24 cellular contexts compared by ENCODE assay signal in genomic region chr7:137195996-137196395, GRCh38.
"Had no signal": no experiment of that assay in that cellular context is flagged by ENCODE, and none has a peak within 500 bp of the region (broad histone marks: within the 10 kb centered on the region; RNA-seq: fewer than 3 reads in every experiment).

No MANE protein-coding gene starts in this region.

- H3K4me1 ChIP-seq: breast epithelium, colonic mucosa, foreskin keratinocyte, prostate gland, spleen, testis, uterus had no signal

- H3K4me2 ChIP-seq: hepatocyte had no signal

- H3K27me3 Mint-ChIP-seq: activated naive CD8-positive, alpha-beta T cell treated with anti-CD3 and anti-CD28 coated beads for 36 hours; central memory CD8-positive, alpha-beta T cell; naive thymus-derived CD4-positive, alpha-beta T cell had no signal

- H3K27me3 ChIP-seq: breast epithelium, colonic mucosa, foreskin keratinocyte, hepatocyte, spleen, testis, uterus had no signal

- ATAC-seq: activated T-cell treated with anti-CD3 and anti-CD28 coated beads, Interleukin-2, amount 50 U/mL, for 4 hours; foreskin keratinocyte; left lobe of liver; naive thymus-derived CD4-positive, alpha-beta T cell; WTC11 had no signal

- H3K27ac ChIP-seq: breast epithelium, colonic mucosa, foreskin keratinocyte, hepatocyte, prostate gland, spleen, testis, uterus had no signal

- DNase-seq: activated CD4-positive, alpha-beta T cell treated with anti-CD3 and anti-CD28 coated beads, Interleukin-2, amount 50 U/mL, for 4 hours; activated CD8-positive, alpha-beta memory T cell treated with anti-CD3 and anti-CD28 coated beads for 24 hours; activated CD8-positive, alpha-beta memory T cell treated with anti-CD3 and anti-CD28 coated beads, Interleukin-2, amount 50 U/mL, for 4 hours; activated naive CD4-positive, alpha-beta T cell treated with Interleukin-2 at 50 U/mL for 16 hours; activated naive CD8-positive, alpha-beta T cell treated with anti-CD3 and anti-CD28 coated beads for 36 hours; activated T-cell treated with anti-CD3 and anti-CD28 coated beads, Interleukin-2, amount 50 U/mL, for 4 hours; colonic mucosa; foreskin keratinocyte; immature natural killer cell; naive thymus-derived CD4-positive, alpha-beta T cell; spleen; stimulated activated CD4-positive, alpha-beta T cell treated with anti-CD3 and anti-CD28 coated beads, Interleukin-4, amount 100 ng/mL, for 1 hour; stimulated activated naive CD4-positive, alpha-beta T cell; testis; trophoblast cell; uterus had no signal

- H3K79me2 ChIP-seq: hepatocyte had no signal

- H3K36me3 ChIP-seq: breast epithelium, colonic mucosa, prostate gland, spleen, uterus had no signal

- H3K27ac Mint-ChIP-seq: activated naive CD8-positive, alpha-beta T cell treated with anti-CD3 and anti-CD28 coated beads for 36 hours; immature natural killer cell; naive thymus-derived CD4-positive, alpha-beta T cell; WTC11 had no signal

- H3K4me3 ChIP-seq: breast epithelium, colonic mucosa, hepatocyte, lung, prostate gland, spleen, testis, uterus had no signal

- H3K9me3 ChIP-seq: breast epithelium, prostate gland, spleen, testis, uterus had no signal

- H3K36me3 Mint-ChIP-seq: activated naive CD8-positive, alpha-beta T cell treated with anti-CD3 and anti-CD28 coated beads for 36 hours; immature natural killer cell; naive thymus-derived CD4-positive, alpha-beta T cell; WTC11 had no signal

- H2AFZ ChIP-seq: hepatocyte had no signal

- H3K4me1 Mint-ChIP-seq: activated naive CD8-positive, alpha-beta T cell treated with anti-CD3 and anti-CD28 coated beads for 36 hours; central memory CD8-positive, alpha-beta T cell; immature natural killer cell; WTC11 had no signal

- H3K4me3 Mint-ChIP-seq: activated naive CD8-positive, alpha-beta T cell treated with anti-CD3 and anti-CD28 coated beads for 36 hours; activated T-cell treated with anti-CD3 and anti-CD28 coated beads, Interleukin-2, amount 50 U/mL, for 4 hours; central memory CD8-positive, alpha-beta T cell; immature natural killer cell; naive thymus-derived CD4-positive, alpha-beta T cell; neural crest cell; WTC11 had no signal

- H3K9me3 Mint-ChIP-seq: activated naive CD8-positive, alpha-beta T cell treated with anti-CD3 and anti-CD28 coated beads for 36 hours; activated T-cell treated with anti-CD3 and anti-CD28 coated beads, Interleukin-2, amount 50 U/mL, for 4 hours; WTC11 had no signal
